21 cellular contexts compared by ENCODE assay signal in the genomic region with DNA sequence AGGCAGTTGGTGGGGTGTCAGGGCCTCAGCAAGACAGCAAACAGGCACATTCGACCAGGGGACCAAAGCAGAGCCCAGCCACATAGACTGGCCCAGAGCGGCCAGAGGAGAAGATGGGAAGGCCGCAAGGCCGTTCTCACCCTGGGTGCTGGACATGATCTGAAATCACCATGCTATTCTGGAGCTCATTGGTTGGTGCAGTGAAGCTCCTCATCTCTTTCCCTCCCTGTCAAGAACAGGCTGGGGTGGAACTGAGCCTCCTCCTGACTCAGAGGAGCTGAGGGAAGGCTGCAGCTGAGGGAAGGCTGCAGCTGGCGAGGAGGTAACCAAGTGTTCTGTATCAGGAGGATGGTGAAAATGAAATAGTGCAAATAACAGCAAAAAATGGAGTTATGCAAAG.
"Had no signal": no experiment of that assay in that cellular context is flagged by ENCODE, and none has a peak within 500 bp of the region (broad histone marks: within the 10 kb centered on the region; RNA-seq: fewer than 3 reads in every experiment).

No MANE protein-coding gene starts in this region.

- H3K27me3 Mint-ChIP-seq: activated CD4-positive, alpha-beta T cell treated with anti-CD3 and anti-CD28 coated beads, Interleukin-2, amount 10 ng/mL, durations not matched to agents 7 days and 5 days had no signal

- H3K4me1 ChIP-seq: colonic mucosa had no signal

- H3K4me3 Mint-ChIP-seq: activated CD4-positive, alpha-beta T cell treated with anti-CD3 and anti-CD28 coated beads, Interleukin-2, amount 10 ng/mL, durations not matched to agents 7 days and 5 days; activated CD8-positive, alpha-beta T cell treated with anti-CD3 and anti-CD28 coated beads, Interleukin-2, amount 10 ng/mL, durations not matched to agents 7 days and 5 days; activated T-cell treated with anti-CD3 and anti-CD28 coated beads, Interleukin-2, amount 50 U/mL, for 4 hours; endodermal cell had no signal

- DNase-seq: activated CD4-positive, alpha-beta T cell treated with anti-CD3 and anti-CD28 coated beads, Interleukin-2, amount 10 ng/mL, durations not matched to agents 7 days and 5 days; activated CD8-positive, alpha-beta memory T cell treated with anti-CD3 and anti-CD28 coated beads, Interleukin-2, amount 50 U/mL, for 4 hours; activated CD8-positive, alpha-beta T cell treated with anti-CD3 and anti-CD28 coated beads, Interleukin-2, amount 10 ng/mL, durations not matched to agents 7 days and 5 days; activated effector memory CD4-positive, alpha-beta T cell treated with anti-CD3 and anti-CD28 coated beads, Interleukin-2, amount 50 U/mL, for 16 hours; activated naive CD4-positive, alpha-beta T cell treated with anti-CD3 and anti-CD28 coated beads, Interleukin-2, amount 50 U/mL, for 16 hours; activated T-cell treated with anti-CD3 and anti-CD28 coated beads, Interleukin-2, amount 50 U/mL, for 4 hours; amniotic stem cell; colonic mucosa; endodermal cell; foreskin fibroblast; hypothalamus; stimulated activated CD4-positive, alpha-beta T cell treated with anti-CD3 and anti-CD28 coated beads, Interleukin-4, amount 100 ng/mL, for 1 hour; T-helper 1 cell; T1000; upper lobe of right lung had no signal

- H3K27ac Mint-ChIP-seq: activated CD8-positive, alpha-beta T cell treated with anti-CD3 and anti-CD28 coated beads, Interleukin-2, amount 10 ng/mL, durations not matched to agents 7 days and 5 days; endodermal cell had no signal

- H3K27ac ChIP-seq: cardiac muscle cell, colonic mucosa, epithelial cell of prostate, ovary, upper lobe of right lung had no signal

- H3K36me3 ChIP-seq: cardiac muscle cell, colonic mucosa, ovary, upper lobe of right lung had no signal

- H3K9me3 ChIP-seq: colonic mucosa, ovary, upper lobe of right lung had no signal

- H3K9me3 Mint-ChIP-seq: endodermal cell had no signal

- H3K4me3 ChIP-seq: cardiac muscle cell, colonic mucosa, ovary, smooth muscle cell, upper lobe of right lung had no signal

- H3K27me3 ChIP-seq: cardiac muscle cell, colonic mucosa, ovary, upper lobe of right lung had no signal

- ATAC-seq: activated CD8-positive, alpha-beta T cell treated with anti-CD3 and anti-CD28 coated beads, Interleukin-2, amount 10 ng/mL, durations not matched to agents 7 days and 5 days; activated T-cell treated with anti-CD3 and anti-CD28 coated beads, Interleukin-2, amount 50 U/mL, for 4 hours; left lobe of liver; sciatic nerve; upper lobe of right lung had no signal
